In genomic region chr21:31446206-31446900, GRCh38 we compare ENCODE assay signal across 10 cellular contexts.
DNase-seq lines count a peak whose midpoint lies in the region; ATAC-seq and TF ChIP-seq lines count a peak whose summit lies in the region.
"Had no signal": no experiment of that assay in that cellular context is flagged by ENCODE, and none has a peak within 500 bp of the region (broad histone marks: within the 10 kb centered on the region; RNA-seq: fewer than 3 reads in every experiment).

No MANE protein-coding gene starts in this region.

- H3K27ac ChIP-seq in MM.1S (ENCODE audit: low read length) (peak overlapping the region; percentile 31; the same call in 1 of the 2 replicates), colonic mucosa (no peak overlapping the region)
- H3K27ac ChIP-seq: right atrium auricular region had no signal

- H3K36me3 Mint-ChIP-seq in activated T-cell treated with anti-CD3 and anti-CD28 coated beads, Interleukin-2, amount 50 U/mL, for 4 hours (ENCODE audit: insufficient read depth), result peaks cover 4% of the 10 kb centered on the region

- no peak overlapping the region for H2AFZ ChIP-seq in MM.1S (ENCODE audit: low read length)

- intact Hi-C loops in colonic mucosa (cut with DNase I), result no loop called here

- no peak overlapping the region for H3K4me3 Mint-ChIP-seq in activated T-cell treated with anti-CD3 and anti-CD28 coated beads, Interleukin-2, amount 50 U/mL, for 4 hours

- H3F3A ChIP-seq in MM.1S (ENCODE audit: insufficient read depth, low read length), result peaks cover 15% of the 10 kb centered on the region

- DNase-seq in MM.1S (peak; percentile 73), HT-29 (ENCODE audit: low spot score) (no peak), NCI-H446 (lab: John Stamatoyannopoulos, UW) (no peak), colonic mucosa (no peak), NCI-H1092 treated with DMSO at 0.1 percent for 48 hours (lab: John Stamatoyannopoulos, UW) (no peak)
- peak; percentile 23 for DNase-seq in activated T-cell treated with anti-CD3 and anti-CD28 coated beads, Interleukin-2, amount 50 U/mL, for 4 hours
- DNase-seq in stimulated activated CD8-positive, alpha-beta memory T cell treated with anti-CD3 and anti-CD28 coated beads, Interleukin-12 subunit alpha, Interleukin-12 subunit beta, amount 100 ng/mL, for 4 hours (ENCODE audit: low read depth), result peak; percentile 3
- DNase-seq: NCI-H1417 treated with DMSO at 0.1 percent for 48 hours had no signal

- H3K4me2 ChIP-seq in MM.1S (ENCODE audit: low read depth, low read length), result peak overlapping the region; percentile 42

- H3K9me3 Mint-ChIP-seq in activated T-cell treated with anti-CD3 and anti-CD28 coated beads, Interleukin-2, amount 50 U/mL, for 4 hours, result no peaks in the 10 kb centered on the region

- H3K4me1 ChIP-seq in MM.1S (ENCODE audit: low read length), result peaks cover 22% of the 10 kb centered on the region
- H3K4me1 ChIP-seq in colonic mucosa, result no peaks in the 10 kb centered on the region
- H3K4me1 ChIP-seq: right atrium auricular region had no signal

- H3K27me3 ChIP-seq in MM.1S (replicated peaks; ENCODE audit: insufficient read depth, low read length), result no peaks in the 10 kb centered on the region
- no peaks in the 10 kb centered on the region for H3K27me3 ChIP-seq in colonic mucosa
- H3K27me3 ChIP-seq: right atrium auricular region had no signal

- peak overlapping the region; percentile 8 for H3K4me3 ChIP-seq in MM.1S (ENCODE audit: low read length)
- no peak overlapping the region for H3K4me3 ChIP-seq in colonic mucosa
- H3K4me3 ChIP-seq: right atrium auricular region had no signal

- peak; percentile 80 for ATAC-seq in GM19397 (IDR thresholded peaks at IDR 0.05; ENCODE audit: unreplicated experiment)
- peak; percentile 80 to 90 for ATAC-seq in activated T-cell treated with anti-CD3 and anti-CD28 coated beads, Interleukin-2, amount 50 U/mL, for 4 hours

- H3K27me3 Mint-ChIP-seq in activated T-cell treated with anti-CD3 and anti-CD28 coated beads, Interleukin-2, amount 50 U/mL, for 4 hours (ENCODE audit: low read depth), result no peaks in the 10 kb centered on the region

- H3K9ac ChIP-seq in MM.1S (ENCODE audit: low read length) (no peak overlapping the region), colonic mucosa (ENCODE audit: low read depth in 2 of 2, low read length in 2 of 2) (no peak overlapping the region)

- no peaks in the 10 kb centered on the region for H4K20me1 ChIP-seq in MM.1S (ENCODE audit: insufficient read depth, low read length)

- H3K9me3 ChIP-seq in MM.1S (replicated peaks; ENCODE audit: insufficient read depth, low read length) (no peaks in the 10 kb centered on the region), colonic mucosa (no peaks in the 10 kb centered on the region)

- peaks cover 45% of the 10 kb centered on the region for H3K4me1 Mint-ChIP-seq in activated T-cell treated with anti-CD3 and anti-CD28 coated beads, Interleukin-2, amount 50 U/mL, for 4 hours (ENCODE audit: low read depth)

- no peaks in the 10 kb centered on the region for H3K9me2 ChIP-seq in MM.1S (replicated peaks; ENCODE audit: insufficient read depth, low read length)

- peaks cover 40% of the 10 kb centered on the region for H3K79me2 ChIP-seq in MM.1S (ENCODE audit: low read length)

- TF ChIP-seq CTCF in MM.1S (IDR thresholded peaks at IDR 0.05; ENCODE audit: low read length) (no peak), colonic mucosa (IDR thresholded peaks at IDR 0.05) (no peak)

- no peaks in the 10 kb centered on the region for H3K36me3 ChIP-seq in MM.1S (replicated peaks; ENCODE audit: insufficient read depth, low read length)
- H3K36me3 ChIP-seq in colonic mucosa, result no peaks in the 10 kb centered on the region
- H3K36me3 ChIP-seq: right atrium auricular region had no signal

Comparison
In these comparisons a context has a peak if more than half of its experiments do, and no peak if none do; other contexts are left out.
1. DNase-seq: peak in MM.1S (single experiment), activated T-cell treated with anti-CD3 and anti-CD28 coated beads, Interleukin-2, amount 50 U/mL, for 4 hours (single experiment) and stimulated activated CD8-positive, alpha-beta memory T cell treated with anti-CD3 and anti-CD28 coated beads, Interleukin-12 subunit alpha, Interleukin-12 subunit beta, amount 100 ng/mL, for 4 hours (single experiment); none in HT-29 (single experiment), NCI-H446 (0 of 2), colonic mucosa (single experiment) and NCI-H1092 treated with DMSO at 0.1 percent for 48 hours (single experiment).